In the genomic region with DNA sequence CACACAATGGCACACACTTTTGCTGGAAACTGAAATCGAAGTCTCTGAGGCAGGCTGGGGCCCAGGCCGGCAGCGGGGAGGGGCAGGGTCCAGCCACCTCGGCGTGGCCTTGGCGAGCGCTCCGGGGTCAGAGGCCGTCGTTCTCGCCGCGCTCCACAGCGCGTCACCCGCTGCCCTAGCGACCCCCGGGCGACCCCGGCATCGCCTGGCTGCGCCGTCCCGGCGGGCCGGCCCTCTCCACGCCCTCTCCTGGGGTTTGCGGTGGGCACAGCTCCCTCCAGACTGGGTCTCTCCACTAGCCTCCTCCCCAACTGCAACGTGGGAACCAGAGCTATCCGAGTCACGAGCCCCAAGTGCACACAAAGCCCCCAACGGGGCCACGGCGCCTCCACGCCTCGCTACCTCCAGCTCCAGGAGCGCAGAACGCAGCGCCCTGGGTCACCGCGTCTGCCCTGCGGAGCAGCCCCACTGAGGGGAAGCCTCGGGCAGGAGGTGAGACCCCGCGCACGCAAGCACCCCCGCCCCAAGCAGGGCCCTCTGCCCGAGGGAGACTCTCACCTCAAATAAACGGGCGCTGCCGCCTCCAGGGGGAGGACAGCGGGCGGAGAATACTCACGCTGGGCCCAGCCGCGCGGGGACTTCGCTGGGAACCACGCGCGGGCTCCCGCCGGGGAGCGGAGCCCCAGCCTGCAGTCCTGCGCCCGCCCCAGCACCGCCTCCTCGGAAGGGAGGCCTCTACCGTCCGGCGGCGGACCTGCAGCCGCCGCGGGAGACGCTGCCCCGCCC, we compare ENCODE assay signal across 1 cellular context.
A peak's percentile ranks its signal among the peaks of the same experiment; 100 is the strongest.
TF ChIP-seq lines count a peak whose summit lies in the region.

No MANE protein-coding gene starts in this region.

TF ChIP-seq in K562, 482 proteins besides CTCF, POLR2A, EP300 and RAD21 (continued from another document and continues in another):
- TF ChIP-seq POLR2B (IDR thresholded peaks at IDR 0.05; ENCODE audit: low read depth, partially characterized antibody) (peak; percentile 70), RERE (CRISPR knock-in tag; IDR thresholded peaks at IDR 0.05; ENCODE audit: borderline replicate concordance) (no peak), GATAD2B (IDR thresholded peaks at IDR 0.05; ENCODE audit: borderline replicate concordance) (0 out of 2 replicates have a peak, but pooled peaks have one; percentile 50), ZNF316 (IDR thresholded peaks at IDR 0.05) (peak; percentile 25; the same call in 1 of the 2 replicates), ZNF511 (CRISPR knock-in tag; IDR thresholded peaks at IDR 0.05) (peak; percentile 70), ESRRB (CRISPR knock-in tag; IDR thresholded peaks at IDR 0.05; ENCODE audit: borderline replicate concordance) (no peak), CBX1 (IDR thresholded peaks at IDR 0.05; ENCODE audit: low read depth) (peak; percentile 44; the same call in 1 of the 2 replicates), XRCC3 (IDR thresholded peaks at IDR 0.05) (no peak), THRA (IDR thresholded peaks at IDR 0.05) (no peak), PURB (CRISPR knock-in tag; IDR thresholded peaks at IDR 0.05; ENCODE audit: low read depth) (no peak), AFF1 (IDR thresholded peaks at IDR 0.05; ENCODE audit: low read depth in 1 of 2, partially characterized antibody in 2 of 2) (no peak), TARDBP (IDR thresholded peaks at IDR 0.05) (peak; percentile 75; the same call in 1 of the 2 replicates), MYC (IDR thresholded peaks at IDR 0.05; ENCODE audit: low read depth, low read length) (peak; percentile 56; the same call in 1 of the 2 replicates), MYC (CRISPR knock-in tag; IDR thresholded peaks at IDR 0.05; ENCODE audit: borderline replicate concordance, low read depth) (no peak; the same call in 1 of the 2 replicates), TEAD1 (CRISPR knock-in tag; IDR thresholded peaks at IDR 0.05) (peak in 1 of 2 experiments; percentile 47; a peak in 1 of 4 replicates), MLX (CRISPR knock-in tag; conservative IDR thresholded peaks at IDR 0.05) (no peak), MLLT1 (IDR thresholded peaks at IDR 0.05) (no peak), CHD4 (IDR thresholded peaks at IDR 0.05; ENCODE audit: insufficient read depth, insufficient replicate concordance, low read depth, low read length, poor library complexity, severe bottlenecking) (no peak), NFIC (IDR thresholded peaks at IDR 0.05) (peak; percentile 39; the same call in 1 of the 2 replicates), SIN3A (IDR thresholded peaks at IDR 0.05; ENCODE audit: borderline replicate concordance in 2 of 2, control insufficient read depth in 1 of 2, low read depth in 2 of 2, low read length in 2 of 2) (peak in 1 of 2 experiments; percentile 71; a peak in 1 of 4 replicates), NRF1 (conservative IDR thresholded peaks at IDR 0.05 in 1 of 2, IDR thresholded peaks at IDR 0.05 in 1 of 2) (peak; percentile 40 to 62; a peak in 2 of 4 replicates), MAFF (IDR thresholded peaks at IDR 0.05; ENCODE audit: low read length) (no peak), CTCFL (IDR thresholded peaks at IDR 0.05; ENCODE audit: borderline replicate concordance, insufficient read depth, low read depth, low read length, poor library complexity, severe bottlenecking) (peak; percentile 62), POU5F1 (IDR thresholded peaks at IDR 0.05; ENCODE audit: borderline replicate concordance, low read depth, low read length, partially characterized antibody) (no peak), ZNF280A (IDR thresholded peaks at IDR 0.05; ENCODE audit: low read depth, partially characterized antibody) (no peak), YY1 (IDR thresholded peaks at IDR 0.05; ENCODE audit: borderline replicate concordance in 1 of 3, control insufficient read depth in 1 of 3, extremely low read depth in 1 of 3, insufficient read depth in 3 of 3, insufficient read length in 1 of 3, insufficient replicate concordance in 2 of 3, low read depth in 1 of 3, low read length in 2 of 3) (peak in 2 of 3 experiments; percentile 55 to 70), KDM5B (IDR thresholded peaks at IDR 0.05; ENCODE audit: insufficient replicate concordance, low read depth, low read length) (peak; percentile 61), BRF1 (IDR thresholded peaks at IDR 0.05; ENCODE audit: borderline replicate concordance, extremely low read depth, insufficient read length) (no peak), ZNF695 (CRISPR knock-in tag; IDR thresholded peaks at IDR 0.05) (no peak)
- TF ChIP-seq, protein P1, sequence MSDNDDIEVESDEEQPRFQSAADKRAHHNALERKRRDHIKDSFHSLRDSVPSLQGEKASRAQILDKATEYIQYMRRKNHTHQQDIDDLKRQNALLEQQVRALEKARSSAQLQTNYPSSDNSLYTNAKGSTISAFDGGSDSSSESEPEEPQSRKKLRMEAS (CRISPR knock-in tag; IDR thresholded peaks at IDR 0.05) = peak; percentile 76
- TF ChIP-seq, protein P2, sequence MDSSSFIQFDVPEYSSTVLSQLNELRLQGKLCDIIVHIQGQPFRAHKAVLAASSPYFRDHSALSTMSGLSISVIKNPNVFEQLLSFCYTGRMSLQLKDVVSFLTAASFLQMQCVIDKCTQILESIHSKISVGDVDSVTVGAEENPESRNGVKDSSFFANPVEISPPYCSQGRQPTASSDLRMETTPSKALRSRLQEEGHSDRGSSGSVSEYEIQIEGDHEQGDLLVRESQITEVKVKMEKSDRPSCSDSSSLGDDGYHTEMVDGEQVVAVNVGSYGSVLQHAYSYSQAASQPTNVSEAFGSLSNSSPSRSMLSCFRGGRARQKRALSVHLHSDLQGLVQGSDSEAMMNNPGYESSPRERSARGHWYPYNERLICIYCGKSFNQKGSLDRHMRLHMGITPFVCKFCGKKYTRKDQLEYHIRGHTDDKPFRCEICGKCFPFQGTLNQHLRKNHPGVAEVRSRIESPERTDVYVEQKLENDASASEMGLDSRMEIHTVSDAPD (CRISPR knock-in tag; IDR thresholded peaks at IDR 0.05) = no peak
